ENCODE assay signal across 8 cellular contexts in the genomic region with DNA sequence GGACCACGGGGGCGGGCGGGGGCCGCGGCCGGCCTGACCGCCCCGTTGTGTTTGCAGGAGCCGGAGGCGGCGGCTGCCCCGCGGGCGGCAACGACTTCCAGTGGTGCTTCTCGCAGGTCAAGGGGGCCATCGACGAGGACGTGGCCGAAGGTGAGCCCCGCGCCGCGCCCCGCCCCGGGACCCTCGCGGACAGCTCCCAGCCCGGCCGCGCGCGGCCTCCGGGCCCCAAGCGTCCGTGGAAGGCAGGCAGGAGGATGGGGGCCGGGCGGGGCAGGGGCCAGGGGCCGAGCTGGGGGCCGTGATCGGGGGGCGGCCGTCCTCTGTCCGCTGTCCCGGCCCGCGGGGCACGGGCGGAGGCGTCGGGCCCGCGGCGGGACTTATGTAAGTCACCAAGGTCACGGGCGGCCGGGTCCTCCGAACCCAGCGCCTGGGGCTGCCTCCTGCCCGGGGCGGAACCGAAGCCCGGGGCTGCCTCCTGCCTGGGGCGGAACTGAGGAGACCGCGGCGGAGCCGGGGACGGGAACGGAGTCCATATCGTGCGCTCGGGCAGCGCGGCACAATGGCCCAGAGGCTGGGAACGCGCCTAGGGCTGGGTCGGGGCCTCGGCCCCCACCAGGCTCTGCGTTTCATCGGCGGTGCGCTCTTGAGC. TPM values are rescaled to one million over a fixed set of nuclear protein-coding genes. Genes with fewer than 3 reads are reported as not detected.
DNase-seq lines count a peak whose midpoint lies in the region; ATAC-seq and TF ChIP-seq lines count a peak whose summit lies in the region.

No MANE protein-coding gene starts in this region.

- peaks cover 45% of the 10 kb centered on the region for H3K4me1 Mint-ChIP-seq in T-helper 1 cell treated with Interleukin-12 subunit alpha and Interleukin-12 subunit beta and Interleukin-4 antibody, amounts not matched to agents 30 μg/mL and 1 μg/mL, for 36 hours (ENCODE audit: low read depth)

- H3K27me3 ChIP-seq in breast epithelium, result no peaks in the 10 kb centered on the region
- peaks cover 10% of the 10 kb centered on the region for H3K27me3 ChIP-seq in kidney epithelial cell (ENCODE audit: control insufficient read depth, insufficient read depth, low read length)

- no peaks in the 10 kb centered on the region for H3K9me3 Mint-ChIP-seq in T-helper 1 cell treated with Interleukin-12 subunit alpha and Interleukin-12 subunit beta and Interleukin-4 antibody, amounts not matched to agents 30 μg/mL and 1 μg/mL, for 36 hours

- H3K4me3 ChIP-seq in breast epithelium, result peak overlapping the region; percentile 67 to 98 (median 83)
- H3K4me3 ChIP-seq in kidney epithelial cell (ENCODE audit: low read depth, low read length), result peak overlapping the region; percentile 85

- H3K36me3 Mint-ChIP-seq in T-helper 1 cell treated with Interleukin-12 subunit alpha and Interleukin-12 subunit beta and Interleukin-4 antibody, amounts not matched to agents 30 μg/mL and 1 μg/mL, for 36 hours (ENCODE audit: low read depth), result peaks cover 12% of the 10 kb centered on the region

- no peak for TF ChIP-seq CTCF in breast epithelium (IDR thresholded peaks at IDR 0.05)
- TF ChIP-seq CTCF in kidney epithelial cell (IDR thresholded peaks at IDR 0.05; ENCODE audit: insufficient read depth, low read length, poor library complexity, severe bottlenecking), result no peak

- DNase-seq in AG08396 (ENCODE audit: low spot score) (peak; percentile 57), breast epithelium (ENCODE audit: low spot score in 2 of 2) (no peak), kidney epithelial cell (ENCODE audit: low read depth) (no peak), NCI-H774 (lab: John Stamatoyannopoulos, UW) (no peak)
- peak; percentile 47 for DNase-seq in stimulated activated CD4-positive, alpha-beta T cell treated with anti-CD3 and anti-CD28 coated beads, Interleukin-4, amount 100 ng/mL, for 24 hours

- H3K27me3 Mint-ChIP-seq in T-helper 1 cell treated with Interleukin-12 subunit alpha and Interleukin-12 subunit beta and Interleukin-4 antibody, amounts not matched to agents 30 μg/mL and 1 μg/mL, for 36 hours (ENCODE audit: low read depth), result peaks cover 13% of the 10 kb centered on the region

- peak overlapping the region; percentile 79 for H3K27ac Mint-ChIP-seq in T-helper 1 cell treated with Interleukin-12 subunit alpha and Interleukin-12 subunit beta and Interleukin-4 antibody, amounts not matched to agents 30 μg/mL and 1 μg/mL, for 36 hours

- intact Hi-C loops in breast epithelium (cut with DNase I; ENCODE audit: low total_unique reads), result no loop called here

- peak overlapping the region; percentile 94 to 96 for H3K27ac ChIP-seq in breast epithelium

- H3K36me3 ChIP-seq in breast epithelium (no peaks in the 10 kb centered on the region), kidney epithelial cell (ENCODE audit: control insufficient read depth, insufficient read depth, low read length) (no peaks in the 10 kb centered on the region)

- H3K9me3 ChIP-seq in breast epithelium, result no peaks in the 10 kb centered on the region

- H3K4me1 ChIP-seq in breast epithelium, result no peaks in the 10 kb centered on the region

- peak overlapping the region; percentile 89 for H3K4me3 Mint-ChIP-seq in T-helper 1 cell treated with Interleukin-12 subunit alpha and Interleukin-12 subunit beta and Interleukin-4 antibody, amounts not matched to agents 30 μg/mL and 1 μg/mL, for 36 hours

- no peak for TF ChIP-seq POLR2A in breast epithelium (IDR thresholded peaks at IDR 0.05)

- ATAC-seq in GM19023 (IDR thresholded peaks at IDR 0.05; ENCODE audit: unreplicated experiment) (peak; percentile 33), HG03135 (IDR thresholded peaks at IDR 0.05; ENCODE audit: unreplicated experiment) (peak; percentile 25)

RNA-seq across cellular contexts. Expression of a gene that starts 0.5 kb away (rescaled TPM):
- total RNA-seq in breast epithelium, result 10 to 100 TPM; 33.0 to 51.8 (median 44.1) TPM
- total RNA-seq in kidney epithelial cell, result 37.4 and 38.5 TPM in 2 replicates

Comparison
In these comparisons a context has a peak if more than half of its experiments do, and no peak if none do; other contexts are left out.
1. DNase-seq: peak in AG08396 (single experiment) and stimulated activated CD4-positive, alpha-beta T cell treated with anti-CD3 and anti-CD28 coated beads, Interleukin-4, amount 100 ng/mL, for 24 hours (single experiment); none in breast epithelium (0 of 2), kidney epithelial cell (single experiment) and NCI-H774 (single experiment).